Comparison of ENCODE assay signal across 8 cellular contexts in genomic region chr1:47709302-47710074, GRCh38.
DNase-seq lines count a peak whose midpoint lies in the region; ATAC-seq and TF ChIP-seq lines count a peak whose summit lies in the region.

No MANE protein-coding gene starts in this region.

- H3K4me3 ChIP-seq in RWPE2 (ENCODE audit: severe bottlenecking): peak overlapping the region; percentile 15
- peak overlapping the region; percentile 9 to 63 (median 38) for H3K4me3 ChIP-seq in esophagus squamous epithelium
- H3K4me3 ChIP-seq in neural cell (ENCODE audit: low read length): peak overlapping the region; percentile 68

- in situ Hi-C loops in ACHN (cut with HindIII; ENCODE audit: low pct_ligation_motif_present, low pct_unique_long_range_greater_than_20kb, low sequenced_read_pairs) (no loop called here), GM13977 (cut with MboI; ENCODE audit: low pct_unique_long_range_greater_than_20kb, low sequenced_read_pairs, unreplicated experiment) (loop anchor here (10.0 to 25.0 kb wide), 2 partner anchors 265 to 522 kb away; partner anchors contain the start of gene PDZK1IP1)

- TF ChIP-seq CTCF in GM13977 (IDR thresholded peaks at IDR 0.05; ENCODE audit: extremely low read depth, insufficient read depth, missing control alignments): peak; percentile 15
- no peak for TF ChIP-seq CTCF in RWPE2 (IDR thresholded peaks at IDR 0.05; ENCODE audit: poor library complexity, severe bottlenecking)
- peak in 2 of 6 experiments; percentile 35 to 41 for TF ChIP-seq CTCF in esophagus squamous epithelium (IDR thresholded peaks at IDR 0.05)
- peak; percentile 67 for TF ChIP-seq CTCF in neural cell (IDR thresholded peaks at IDR 0.05; ENCODE audit: poor library complexity, severe bottlenecking)
- no peak for TF ChIP-seq CTCF in omental fat pad (IDR thresholded peaks at IDR 0.05)

- no peak overlapping the region for H2AFZ ChIP-seq in neural cell (ENCODE audit: low read depth, low read length)

- H3F3A ChIP-seq in neural cell (ENCODE audit: insufficient read depth, low read length, poor library complexity, severe bottlenecking): no peaks in the 10 kb centered on the region

- H3K27ac ChIP-seq in RWPE2 (ENCODE audit: poor library complexity, severe bottlenecking) (no peak overlapping the region), esophagus squamous epithelium (peak overlapping the region in 2 of 4 donors; percentile 0 to 17), neural cell (ENCODE audit: low read length) (no peak overlapping the region)

- H3K9me3 ChIP-seq in RWPE2 (ENCODE audit: severe bottlenecking): no peaks in the 10 kb centered on the region
- H3K9me3 ChIP-seq in esophagus squamous epithelium: no peaks in the 10 kb centered on the region
- no peaks in the 10 kb centered on the region for H3K9me3 ChIP-seq in neural cell (ENCODE audit: low read length)

- no peak for TF ChIP-seq EP300 in neural cell (conservative IDR thresholded peaks at IDR 0.05; ENCODE audit: poor library complexity, severe bottlenecking)

- H3K27me3 ChIP-seq in RWPE2 (ENCODE audit: insufficient read depth, poor library complexity, severe bottlenecking) (peaks cover 49% of the 10 kb centered on the region), esophagus squamous epithelium (peaks cover 14 to 100% (median 32%) of the 10 kb centered on the region in 4 donors), neural cell (ENCODE audit: insufficient read depth, low read depth, low read length) (peaks cover 79% of the 10 kb centered on the region)

- peak; percentile 7 for TF ChIP-seq RAD21 in neural cell (conservative IDR thresholded peaks at IDR 0.05)

- H3K4me2 ChIP-seq in neural cell (ENCODE audit: low read length): peak overlapping the region; percentile 21

- DNase-seq in ACHN (peak; percentile 33), GM13977 (ENCODE audit: low spot score) (peak; percentile 68), RWPE2 (ENCODE audit: low spot score) (no peak), esophagus squamous epithelium (lab: John Stamatoyannopoulos, UW) (no peak), omental fat pad (ENCODE audit: low spot score) (no peak)
- no peak for DNase-seq in activated CD4-positive, alpha-beta T cell treated with anti-CD3 and anti-CD28 coated beads, Interleukin-2, amount 50 U/mL, for 48 hours

- 0% methylated on average over 6 to 13 of the region's 81 CpGs for WGBS in esophagus squamous epithelium, 2 donors

- no peaks in the 10 kb centered on the region for H4K20me1 ChIP-seq in neural cell (ENCODE audit: insufficient read depth)

- no peaks in the 10 kb centered on the region for H3K79me2 ChIP-seq in neural cell (replicated peaks; ENCODE audit: insufficient read depth, low read length)

- peak; percentile 43 for ATAC-seq in RWPE2 (ENCODE audit: low read depth)
- ATAC-seq in omental fat pad (ENCODE audit: low FRiP score): no peak
- no peak for ATAC-seq in HG02981 (IDR thresholded peaks at IDR 0.05; ENCODE audit: unreplicated experiment)

- no peaks in the 10 kb centered on the region for H3K9me2 ChIP-seq in neural cell (ENCODE audit: insufficient read depth, low read length)

- H3K36me3 ChIP-seq in RWPE2 (ENCODE audit: low read depth) (no peaks in the 10 kb centered on the region), esophagus squamous epithelium (no peaks in the 10 kb centered on the region), neural cell (ENCODE audit: insufficient read depth, low read length) (no peaks in the 10 kb centered on the region)

- TF ChIP-seq POLR2A in esophagus squamous epithelium (IDR thresholded peaks at IDR 0.05): no peak

- intact Hi-C loops in esophagus squamous epithelium (cut with DNase I): loop anchor here (5.0 to 10.0 kb wide), 3 partner anchors 175 to 525 kb away; no protein-coding TSS in a partner anchor

- H3K9ac ChIP-seq in neural cell (ENCODE audit: low read length): peak overlapping the region; percentile 16

- H3K4me1 ChIP-seq in RWPE2 (ENCODE audit: insufficient read depth, poor library complexity, severe bottlenecking) (no peaks in the 10 kb centered on the region), esophagus squamous epithelium (peaks cover 19 to 44% (median 20%) of the 10 kb centered on the region in 3 donors)

TF ChIP-seq in neural cell, 6 proteins besides CTCF, POLR2A, EP300 and RAD21:
- peak; percentile 76 for TF ChIP-seq EZH2 (IDR thresholded peaks at IDR 0.05; ENCODE audit: borderline replicate concordance, insufficient read depth, low read length, poor library complexity, severe bottlenecking)
- TF ChIP-seq MXI1 (conservative IDR thresholded peaks at IDR 0.05; ENCODE audit: poor library complexity, severe bottlenecking): no peak
- TF ChIP-seq POLR2AphosphoS5 (IDR thresholded peaks at IDR 0.05): peak; percentile 5

Comparison
In these comparisons a context has a peak if more than half of its experiments do, and no peak if none do; other contexts are left out.
1. DNase-seq: peak in ACHN (single experiment) and GM13977 (single experiment); none in RWPE2 (single experiment), esophagus squamous epithelium (single experiment), omental fat pad (single experiment) and activated CD4-positive, alpha-beta T cell treated with anti-CD3 and anti-CD28 coated beads, Interleukin-2, amount 50 U/mL, for 48 hours (0 of 2).
2. CTCF ChIP-seq: peak in GM13977 (single experiment) and neural cell (single experiment); none in RWPE2 (single experiment) and omental fat pad (0 of 3).
3. H3K4me3 ChIP-seq: peak in every context shown above with its lines; median percentile 68 in neural cell; 38 in esophagus squamous epithelium; 15 in RWPE2.